ENCODE assay signal across 1 cellular context in the genomic region with DNA sequence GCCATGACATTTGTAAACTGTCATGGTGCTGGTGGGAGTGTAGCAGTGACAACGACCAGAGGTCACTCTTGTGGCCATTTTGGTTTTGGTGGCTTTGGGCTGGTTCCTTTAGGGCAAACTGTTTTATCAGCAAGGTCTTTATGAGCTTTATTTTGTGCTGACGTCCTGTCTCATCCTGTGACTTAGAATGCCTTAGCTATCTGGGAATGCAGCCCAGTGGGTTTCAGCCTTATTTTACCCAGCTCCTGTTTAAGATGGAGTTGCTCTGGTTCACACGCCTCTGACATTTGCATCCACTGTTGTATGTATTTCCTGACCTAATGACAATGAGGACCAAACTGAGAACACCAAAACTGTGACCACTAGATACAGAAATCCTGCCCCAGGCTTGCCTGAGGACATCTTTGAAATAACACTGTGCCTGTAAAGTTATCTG.
TF ChIP-seq lines count a peak whose summit lies in the region.

No MANE protein-coding gene starts in this region.

TF ChIP-seq in K562, 482 proteins besides CTCF, POLR2A, EP300 and RAD21 (continued from another document and continues in another):
- TF ChIP-seq SMARCA5 (IDR thresholded peaks at IDR 0.05), result no peak
- peak; percentile 93 for TF ChIP-seq NUFIP1 (IDR thresholded peaks at IDR 0.05; ENCODE audit: partially characterized antibody)
- TF ChIP-seq, protein P1, sequence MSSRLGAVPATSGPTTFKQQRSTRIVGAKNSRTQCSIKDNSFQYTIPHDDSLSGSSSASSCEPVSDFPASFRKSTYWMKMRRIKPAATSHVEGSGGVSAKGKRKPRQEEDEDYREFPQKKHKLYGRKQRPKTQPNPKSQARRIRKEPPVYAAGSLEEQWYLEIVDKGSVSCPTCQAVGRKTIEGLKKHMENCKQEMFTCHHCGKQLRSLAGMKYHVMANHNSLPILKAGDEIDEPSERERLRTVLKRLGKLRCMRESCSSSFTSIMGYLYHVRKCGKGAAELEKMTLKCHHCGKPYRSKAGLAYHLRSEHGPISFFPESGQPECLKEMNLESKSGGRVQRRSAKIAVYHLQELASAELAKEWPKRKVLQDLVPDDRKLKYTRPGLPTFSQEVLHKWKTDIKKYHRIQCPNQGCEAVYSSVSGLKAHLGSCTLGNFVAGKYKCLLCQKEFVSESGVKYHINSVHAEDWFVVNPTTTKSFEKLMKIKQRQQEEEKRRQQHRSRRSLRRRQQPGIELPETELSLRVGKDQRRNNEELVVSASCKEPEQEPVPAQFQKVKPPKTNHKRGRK (tag; IDR thresholded peaks at IDR 0.05), result no peak
- no peak for TF ChIP-seq MXI1 (IDR thresholded peaks at IDR 0.05; ENCODE audit: low read depth, low read length)
- peak; percentile 93 for TF ChIP-seq OTX1 (CRISPR knock-in tag; IDR thresholded peaks at IDR 0.05)
- no peak for TF ChIP-seq NCOA6 (IDR thresholded peaks at IDR 0.05)
- peak; percentile 99 for TF ChIP-seq MEF2D (tag; conservative IDR thresholded peaks at IDR 0.05; ENCODE audit: low read depth)
- TF ChIP-seq EGR1 (conservative IDR thresholded peaks at IDR 0.05), result no peak
- TF ChIP-seq, protein P2, sequence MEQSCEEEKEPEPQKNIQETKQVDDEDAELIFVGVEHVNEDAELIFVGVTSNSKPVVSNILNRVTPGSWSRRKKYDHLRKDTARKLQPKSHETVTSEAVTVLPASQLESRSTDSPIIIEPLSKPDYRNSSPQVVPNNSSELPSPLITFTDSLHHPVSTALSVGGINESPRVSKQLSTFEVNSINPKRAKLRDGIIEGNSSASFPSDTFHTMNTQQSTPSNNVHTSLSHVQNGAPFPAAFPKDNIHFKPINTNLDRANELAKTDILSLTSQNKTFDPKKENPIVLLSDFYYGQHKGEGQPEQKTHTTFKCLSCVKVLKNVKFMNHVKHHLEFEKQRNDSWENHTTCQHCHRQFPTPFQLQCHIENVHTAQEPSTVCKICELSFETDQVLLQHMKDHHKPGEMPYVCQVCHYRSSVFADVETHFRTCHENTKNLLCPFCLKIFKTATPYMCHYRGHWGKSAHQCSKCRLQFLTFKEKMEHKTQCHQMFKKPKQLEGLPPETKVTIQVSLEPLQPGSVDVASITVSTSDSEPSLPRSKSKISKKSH (CRISPR knock-in tag; IDR thresholded peaks at IDR 0.05), result no peak; the same call in 1 of the 2 replicates
- no peak for TF ChIP-seq ZFP36 (IDR thresholded peaks at IDR 0.05; ENCODE audit: low read depth, low read length, partially characterized antibody)
- TF ChIP-seq, protein P3, sequence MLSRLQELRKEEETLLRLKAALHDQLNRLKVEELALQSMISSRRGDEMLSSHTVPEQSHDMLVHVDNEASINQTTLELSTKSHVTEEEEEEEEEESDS (CRISPR knock-in tag; IDR thresholded peaks at IDR 0.05), result peak; percentile 61; the same call in 1 of the 2 replicates
- no peak for TF ChIP-seq NFATC3 (IDR thresholded peaks at IDR 0.05)
- peak; percentile 77 for TF ChIP-seq ZNF324 (CRISPR knock-in tag; IDR thresholded peaks at IDR 0.05)
- TF ChIP-seq, protein P4, sequence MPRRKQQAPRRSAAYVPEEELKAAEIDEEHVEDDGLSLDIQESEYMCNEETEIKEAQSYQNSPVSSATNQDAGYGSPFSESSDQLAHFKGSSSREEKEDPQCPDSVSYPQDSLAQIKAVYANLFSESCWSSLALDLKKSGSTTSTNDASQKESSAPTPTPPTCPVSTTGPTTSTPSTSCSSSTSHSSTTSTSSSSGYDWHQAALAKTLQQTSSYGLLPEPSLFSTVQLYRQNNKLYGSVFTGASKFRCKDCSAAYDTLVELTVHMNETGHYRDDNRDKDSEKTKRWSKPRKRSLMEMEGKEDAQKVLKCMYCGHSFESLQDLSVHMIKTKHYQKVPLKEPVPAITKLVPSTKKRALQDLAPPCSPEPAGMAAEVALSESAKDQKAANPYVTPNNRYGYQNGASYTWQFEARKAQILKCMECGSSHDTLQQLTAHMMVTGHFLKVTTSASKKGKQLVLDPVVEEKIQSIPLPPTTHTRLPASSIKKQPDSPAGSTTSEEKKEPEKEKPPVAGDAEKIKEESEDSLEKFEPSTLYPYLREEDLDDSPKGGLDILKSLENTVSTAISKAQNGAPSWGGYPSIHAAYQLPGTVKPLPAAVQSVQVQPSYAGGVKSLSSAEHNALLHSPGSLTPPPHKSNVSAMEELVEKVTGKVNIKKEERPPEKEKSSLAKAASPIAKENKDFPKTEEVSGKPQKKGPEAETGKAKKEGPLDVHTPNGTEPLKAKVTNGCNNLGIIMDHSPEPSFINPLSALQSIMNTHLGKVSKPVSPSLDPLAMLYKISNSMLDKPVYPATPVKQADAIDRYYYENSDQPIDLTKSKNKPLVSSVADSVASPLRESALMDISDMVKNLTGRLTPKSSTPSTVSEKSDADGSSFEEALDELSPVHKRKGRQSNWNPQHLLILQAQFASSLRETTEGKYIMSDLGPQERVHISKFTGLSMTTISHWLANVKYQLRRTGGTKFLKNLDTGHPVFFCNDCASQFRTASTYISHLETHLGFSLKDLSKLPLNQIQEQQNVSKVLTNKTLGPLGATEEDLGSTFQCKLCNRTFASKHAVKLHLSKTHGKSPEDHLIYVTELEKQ (CRISPR knock-in tag; IDR thresholded peaks at IDR 0.05), result peak; percentile 88
- no peak for TF ChIP-seq LARP7 (IDR thresholded peaks at IDR 0.05)
- no peak for TF ChIP-seq ZNF263 (CRISPR knock-in tag; IDR thresholded peaks at IDR 0.05; ENCODE audit: borderline replicate concordance)
- no peak for TF ChIP-seq WHSC1 (IDR thresholded peaks at IDR 0.05; ENCODE audit: low read length)
- TF ChIP-seq, protein P5, sequence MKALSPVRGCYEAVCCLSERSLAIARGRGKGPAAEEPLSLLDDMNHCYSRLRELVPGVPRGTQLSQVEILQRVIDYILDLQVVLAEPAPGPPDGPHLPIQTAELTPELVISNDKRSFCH (CRISPR knock-in tag; IDR thresholded peaks at IDR 0.05), result peak; percentile 90
- TF ChIP-seq, protein P5 (tag; IDR thresholded peaks at IDR 0.05), result peak; percentile 99
- TF ChIP-seq C11orf30 (IDR thresholded peaks at IDR 0.05; ENCODE audit: low read depth), result no peak
- TF ChIP-seq SAFB (IDR thresholded peaks at IDR 0.05; ENCODE audit: borderline replicate concordance, low read depth, low read length), result no peak
- TF ChIP-seq FOXK2 (conservative IDR thresholded peaks at IDR 0.05 in 1 of 2, IDR thresholded peaks at IDR 0.05 in 1 of 2; ENCODE audit: low read depth in 2 of 2), result no peak
- peak; percentile 81 for TF ChIP-seq ZFP1 (CRISPR knock-in tag; IDR thresholded peaks at IDR 0.05)
- TF ChIP-seq ZNF140 (CRISPR knock-in tag; IDR thresholded peaks at IDR 0.05), result peak; percentile 72; the same call in 1 of the 2 replicates
- TF ChIP-seq PPARD (CRISPR knock-in tag; IDR thresholded peaks at IDR 0.05), result peak; percentile 73; the same call in 1 of the 2 replicates
- no peak for TF ChIP-seq PML (IDR thresholded peaks at IDR 0.05; ENCODE audit: low read length)
- TF ChIP-seq KLF6 (CRISPR knock-in tag; IDR thresholded peaks at IDR 0.05; ENCODE audit: borderline replicate concordance), result peak; percentile 97
- peak; percentile 30; the same call in 1 of the 2 replicates for TF ChIP-seq ELF1 (tag; IDR thresholded peaks at IDR 0.05)
- peak; percentile 95 for TF ChIP-seq ZNF41 (CRISPR knock-in tag; conservative IDR thresholded peaks at IDR 0.05)
- peak; percentile 88 for TF ChIP-seq ZNF586 (CRISPR knock-in tag; conservative IDR thresholded peaks at IDR 0.05)
- TF ChIP-seq, protein P6, sequence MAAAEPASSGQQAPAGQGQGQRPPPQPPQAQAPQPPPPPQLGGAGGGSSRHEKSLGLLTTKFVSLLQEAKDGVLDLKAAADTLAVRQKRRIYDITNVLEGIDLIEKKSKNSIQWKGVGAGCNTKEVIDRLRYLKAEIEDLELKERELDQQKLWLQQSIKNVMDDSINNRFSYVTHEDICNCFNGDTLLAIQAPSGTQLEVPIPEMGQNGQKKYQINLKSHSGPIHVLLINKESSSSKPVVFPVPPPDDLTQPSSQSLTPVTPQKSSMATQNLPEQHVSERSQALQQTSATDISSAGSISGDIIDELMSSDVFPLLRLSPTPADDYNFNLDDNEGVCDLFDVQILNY (CRISPR knock-in tag; IDR thresholded peaks at IDR 0.05), result no peak
- TF ChIP-seq SRSF7 (optimal IDR thresholded peaks at IDR 0.05; ENCODE audit: low read depth, low read length), result no peak
- TF ChIP-seq JUND (IDR thresholded peaks at IDR 0.05; ENCODE audit: borderline replicate concordance, low read depth, low read length), result peak; percentile 33; the same call in 1 of the 2 replicates
- TF ChIP-seq JUND (tag; IDR thresholded peaks at IDR 0.05; ENCODE audit: borderline replicate concordance, low read depth, low read length), result peak; percentile 85; the same call in 1 of the 3 replicates
- no peak for TF ChIP-seq FOXA1 (IDR thresholded peaks at IDR 0.05; ENCODE audit: borderline replicate concordance)
- TF ChIP-seq, protein P7, sequence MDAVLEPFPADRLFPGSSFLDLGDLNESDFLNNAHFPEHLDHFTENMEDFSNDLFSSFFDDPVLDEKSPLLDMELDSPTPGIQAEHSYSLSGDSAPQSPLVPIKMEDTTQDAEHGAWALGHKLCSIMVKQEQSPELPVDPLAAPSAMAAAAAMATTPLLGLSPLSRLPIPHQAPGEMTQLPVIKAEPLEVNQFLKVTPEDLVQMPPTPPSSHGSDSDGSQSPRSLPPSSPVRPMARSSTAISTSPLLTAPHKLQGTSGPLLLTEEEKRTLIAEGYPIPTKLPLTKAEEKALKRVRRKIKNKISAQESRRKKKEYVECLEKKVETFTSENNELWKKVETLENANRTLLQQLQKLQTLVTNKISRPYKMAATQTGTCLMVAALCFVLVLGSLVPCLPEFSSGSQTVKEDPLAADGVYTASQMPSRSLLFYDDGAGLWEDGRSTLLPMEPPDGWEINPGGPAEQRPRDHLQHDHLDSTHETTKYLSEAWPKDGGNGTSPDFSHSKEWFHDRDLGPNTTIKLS (IDR thresholded peaks at IDR 0.05; ENCODE audit: borderline replicate concordance, low read depth), result no peak
- no peak for TF ChIP-seq CBX3 (IDR thresholded peaks at IDR 0.05; ENCODE audit: borderline replicate concordance in 1 of 2, low read length in 2 of 2)
- TF ChIP-seq, protein P8, sequence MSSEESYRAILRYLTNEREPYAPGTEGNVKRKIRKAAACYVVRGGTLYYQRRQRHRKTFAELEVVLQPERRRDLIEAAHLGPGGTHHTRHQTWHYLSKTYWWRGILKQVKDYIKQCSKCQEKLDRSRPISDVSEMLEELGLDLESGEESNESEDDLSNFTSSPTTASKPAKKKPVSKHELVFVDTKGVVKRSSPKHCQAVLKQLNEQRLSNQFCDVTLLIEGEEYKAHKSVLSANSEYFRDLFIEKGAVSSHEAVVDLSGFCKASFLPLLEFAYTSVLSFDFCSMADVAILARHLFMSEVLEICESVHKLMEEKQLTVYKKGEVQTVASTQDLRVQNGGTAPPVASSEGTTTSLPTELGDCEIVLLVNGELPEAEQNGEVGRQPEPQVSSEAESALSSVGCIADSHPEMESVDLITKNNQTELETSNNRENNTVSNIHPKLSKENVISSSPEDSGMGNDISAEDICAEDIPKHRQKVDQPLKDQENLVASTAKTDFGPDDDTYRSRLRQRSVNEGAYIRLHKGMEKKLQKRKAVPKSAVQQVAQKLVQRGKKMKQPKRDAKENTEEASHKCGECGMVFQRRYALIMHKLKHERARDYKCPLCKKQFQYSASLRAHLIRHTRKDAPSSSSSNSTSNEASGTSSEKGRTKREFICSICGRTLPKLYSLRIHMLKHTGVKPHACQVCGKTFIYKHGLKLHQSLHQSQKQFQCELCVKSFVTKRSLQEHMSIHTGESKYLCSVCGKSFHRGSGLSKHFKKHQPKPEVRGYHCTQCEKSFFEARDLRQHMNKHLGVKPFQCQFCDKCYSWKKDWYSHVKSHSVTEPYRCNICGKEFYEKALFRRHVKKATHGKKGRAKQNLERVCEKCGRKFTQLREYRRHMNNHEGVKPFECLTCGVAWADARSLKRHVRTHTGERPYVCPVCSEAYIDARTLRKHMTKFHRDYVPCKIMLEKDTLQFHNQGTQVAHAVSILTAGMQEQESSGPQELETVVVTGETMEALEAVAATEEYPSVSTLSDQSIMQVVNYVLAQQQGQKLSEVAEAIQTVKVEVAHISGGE (CRISPR knock-in tag; IDR thresholded peaks at IDR 0.05), result peak in 1 of 3 experiments; percentile 91; a peak in 2 of 6 replicates
- TF ChIP-seq TCF7 (IDR thresholded peaks at IDR 0.05; ENCODE audit: borderline replicate concordance), result no peak
- TF ChIP-seq, protein P9, sequence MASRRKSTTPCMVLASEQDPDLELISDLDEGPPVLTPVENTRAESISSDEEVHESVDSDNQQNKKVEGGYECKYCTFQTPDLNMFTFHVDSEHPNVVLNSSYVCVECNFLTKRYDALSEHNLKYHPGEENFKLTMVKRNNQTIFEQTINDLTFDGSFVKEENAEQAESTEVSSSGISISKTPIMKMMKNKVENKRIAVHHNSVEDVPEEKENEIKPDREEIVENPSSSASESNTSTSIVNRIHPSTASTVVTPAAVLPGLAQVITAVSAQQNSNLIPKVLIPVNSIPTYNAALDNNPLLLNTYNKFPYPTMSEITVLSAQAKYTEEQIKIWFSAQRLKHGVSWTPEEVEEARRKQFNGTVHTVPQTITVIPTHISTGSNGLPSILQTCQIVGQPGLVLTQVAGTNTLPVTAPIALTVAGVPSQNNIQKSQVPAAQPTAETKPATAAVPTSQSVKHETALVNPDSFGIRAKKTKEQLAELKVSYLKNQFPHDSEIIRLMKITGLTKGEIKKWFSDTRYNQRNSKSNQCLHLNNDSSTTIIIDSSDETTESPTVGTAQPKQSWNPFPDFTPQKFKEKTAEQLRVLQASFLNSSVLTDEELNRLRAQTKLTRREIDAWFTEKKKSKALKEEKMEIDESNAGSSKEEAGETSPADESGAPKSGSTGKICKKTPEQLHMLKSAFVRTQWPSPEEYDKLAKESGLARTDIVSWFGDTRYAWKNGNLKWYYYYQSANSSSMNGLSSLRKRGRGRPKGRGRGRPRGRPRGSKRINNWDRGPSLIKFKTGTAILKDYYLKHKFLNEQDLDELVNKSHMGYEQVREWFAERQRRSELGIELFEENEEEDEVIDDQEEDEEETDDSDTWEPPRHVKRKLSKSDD (conservative IDR thresholded peaks at IDR 0.05; ENCODE audit: low read length), result no peak
- no peak for TF ChIP-seq PTBP1 (IDR thresholded peaks at IDR 0.05; ENCODE audit: low read depth, low read length)
- TF ChIP-seq FOXK1 (CRISPR knock-in tag; IDR thresholded peaks at IDR 0.05; ENCODE audit: borderline replicate concordance), result no peak
- TF ChIP-seq ZBTB1 (CRISPR knock-in tag; IDR thresholded peaks at IDR 0.05; ENCODE audit: borderline replicate concordance, low read depth), result peak; percentile 97
- no peak for TF ChIP-seq SMARCE1 (IDR thresholded peaks at IDR 0.05)
- no peak for TF ChIP-seq KLF16 (IDR thresholded peaks at IDR 0.05)
- no peak for TF ChIP-seq NELFE (IDR thresholded peaks at IDR 0.05; ENCODE audit: insufficient read depth, insufficient read length)
- peak; percentile 98 for TF ChIP-seq ERF (CRISPR knock-in tag; IDR thresholded peaks at IDR 0.05)
- TF ChIP-seq NFE2L1 (tag; IDR thresholded peaks at IDR 0.05; ENCODE audit: borderline replicate concordance, low read depth), result peak; percentile 88
- TF ChIP-seq CHCHD3 (CRISPR knock-in tag; IDR thresholded peaks at IDR 0.05), result no peak
- TF ChIP-seq YY1 (IDR thresholded peaks at IDR 0.05; ENCODE audit: borderline replicate concordance in 1 of 3, control insufficient read depth in 1 of 3, extremely low read depth in 1 of 3, insufficient read depth in 3 of 3, insufficient read length in 1 of 3, insufficient replicate concordance in 2 of 3, low read depth in 1 of 3, low read length in 2 of 3), result peak in 1 of 3 experiments; percentile 84
- TF ChIP-seq GATAD2A (IDR thresholded peaks at IDR 0.05), result 0 out of 2 replicates have a peak, but pooled peaks have one; percentile 47
- peak; percentile 97 for TF ChIP-seq ETV1 (tag; conservative IDR thresholded peaks at IDR 0.05; ENCODE audit: low read depth)
- no peak for TF ChIP-seq MCM2 (IDR thresholded peaks at IDR 0.05; ENCODE audit: low read depth)
- peak; percentile 30; the same call in 1 of the 2 replicates for TF ChIP-seq CC2D1A (IDR thresholded peaks at IDR 0.05)
- TF ChIP-seq ZNF589 (CRISPR knock-in tag; IDR thresholded peaks at IDR 0.05; ENCODE audit: low read depth), result peak; percentile 99
